In genomic region chr6:85678000-85678601, GRCh38 we compare ENCODE assay signal across 8 cellular contexts. TPM values are rescaled to one million over a fixed set of nuclear protein-coding genes. Genes with fewer than 3 reads are reported as not detected.
DNase-seq lines count a peak whose midpoint lies in the region; ATAC-seq and TF ChIP-seq lines count a peak whose summit lies in the region.

No MANE protein-coding gene starts in this region.

- H3K9ac ChIP-seq in colonic mucosa (ENCODE audit: low read depth in 2 of 2, low read length in 2 of 2) = peak overlapping the region; percentile 78 to 99

- intact Hi-C loops in CD8-positive, alpha-beta T cell (cut with DNase I, micrococcal nuclease) = loop anchor here (1.0 to 10.0 kb wide), 14 partner anchors 8 to 1813 kb away; partner anchors contain the start of genes CEP162 (in 2 of the 2), ZNF292 (in 2 of the 2), CFAP206 (in 1 of the 2) and NT5E (in 1 of the 2)
- intact Hi-C loops in colonic mucosa (cut with DNase I) = loop anchor here (2.0 to 5.0 kb wide), 2 partner anchors 35 to 86 kb away; partner anchors contain the start of genes SNX14 and SYNCRIP

- H3K9me3 Mint-ChIP-seq in CD8-positive, alpha-beta T cell = no peaks in the 10 kb centered on the region

- H3K4me1 Mint-ChIP-seq in CD8-positive, alpha-beta T cell (ENCODE audit: low read depth) = peaks cover 50% of the 10 kb centered on the region

- no peak for DNase-seq in CD8-positive, alpha-beta T cell
- no peak for DNase-seq in MG63
- no peak for DNase-seq in colonic mucosa
- DNase-seq in foreskin melanocyte = no peak
- no peak for DNase-seq in NCI-H510A treated with DMSO at 0.1 percent for 48 hours (lab: John Stamatoyannopoulos, UW)

- no peak for TF ChIP-seq CTCF in CD8-positive, alpha-beta T cell (IDR thresholded peaks at IDR 0.05)
- TF ChIP-seq CTCF in colonic mucosa (IDR thresholded peaks at IDR 0.05) = no peak

- peak overlapping the region; percentile 99 for H3K4me3 Mint-ChIP-seq in CD8-positive, alpha-beta T cell

- H3K36me3 ChIP-seq in CD8-positive, alpha-beta T cell (ENCODE audit: insufficient read depth, low read length) = no peaks in the 10 kb centered on the region
- peaks cover 41% of the 10 kb centered on the region for H3K36me3 ChIP-seq in MG63
- H3K36me3 ChIP-seq in colonic mucosa = no peaks in the 10 kb centered on the region

- H3K4me1 ChIP-seq in CD8-positive, alpha-beta T cell (ENCODE audit: insufficient read depth, low read length) = peaks cover 32% of the 10 kb centered on the region
- H3K4me1 ChIP-seq in colonic mucosa (peaks cover 14% of the 10 kb centered on the region), mononuclear cell (ENCODE audit: insufficient read depth, low read length) (peaks cover 47% of the 10 kb centered on the region)

- peak; percentile 11 for ATAC-seq in CD8-positive, alpha-beta T cell
- no peak for ATAC-seq in HG02642 (IDR thresholded peaks at IDR 0.05; ENCODE audit: poor library complexity, unreplicated experiment)
- ATAC-seq in GM21526 (IDR thresholded peaks at IDR 0.05; ENCODE audit: low FRiP score, unreplicated experiment) = no peak

- H3K4me3 ChIP-seq in CD8-positive, alpha-beta T cell (ENCODE audit: low read depth, low read length) = peak overlapping the region; percentile 98
- H3K4me3 ChIP-seq in MG63 (peak overlapping the region; percentile 86), colonic mucosa (peak overlapping the region; percentile 71), mononuclear cell (ENCODE audit: low read length) (peak overlapping the region; percentile 99)

- H3K27me3 ChIP-seq in CD8-positive, alpha-beta T cell (ENCODE audit: insufficient read depth, low read length) = no peaks in the 10 kb centered on the region
- H3K27me3 ChIP-seq in MG63 (no peaks in the 10 kb centered on the region), colonic mucosa (no peaks in the 10 kb centered on the region), mononuclear cell (ENCODE audit: insufficient read depth, low read length) (no peaks in the 10 kb centered on the region)

- H3K9me3 ChIP-seq in CD8-positive, alpha-beta T cell (ENCODE audit: low read length) = no peaks in the 10 kb centered on the region
- H3K9me3 ChIP-seq in MG63 = no peaks in the 10 kb centered on the region
- H3K9me3 ChIP-seq in colonic mucosa = no peaks in the 10 kb centered on the region
- H3K9me3 ChIP-seq in mononuclear cell (ENCODE audit: low read depth, low read length) = no peaks in the 10 kb centered on the region

- no peaks in the 10 kb centered on the region for H3K27me3 Mint-ChIP-seq in CD8-positive, alpha-beta T cell (ENCODE audit: low read depth)

- H3K27ac Mint-ChIP-seq in CD8-positive, alpha-beta T cell = peak overlapping the region; percentile 96

- CTCF ChIA-PET in CD8-positive, alpha-beta T cell (lab: Charles Lee) = interaction anchor here (0.7 to 3.2 kb wide), 12 partner anchors 8 to 323 kb away, joined by 3 to 28 read pairs (median 6); partner anchors contain the start of gene SYNCRIP

- H3K27ac ChIP-seq in CD8-positive, alpha-beta T cell (ENCODE audit: low read depth, low read length) = peak overlapping the region; percentile 96
- H3K27ac ChIP-seq in colonic mucosa = peak overlapping the region; percentile 84

- H3K36me3 Mint-ChIP-seq in CD8-positive, alpha-beta T cell = peaks cover 48% of the 10 kb centered on the region

- POLR2A ChIA-PET in CD8-positive, alpha-beta T cell (lab: Charles Lee) = interaction anchor here (0.7 to 5.8 kb wide), 31 partner anchors 8 to 1821 kb away, joined by 3 to 475 read pairs (median 5); partner anchors contain the start of genes CEP162, CYB5R4, NT5E and SNX14

RNA-seq across cellular contexts. Expression of gene SYNCRIP, which starts 35.4 kb away (rescaled TPM):
- total RNA-seq in CD8-positive, alpha-beta T cell = 10 to 100 TPM; 64.0 to 64.3 TPM
- total RNA-seq in MG63 (2014; rRNA removed; shearing (Covaris generic); ENCODE audit: low replicate concordance) = 89.9 and 199 TPM in 2 replicates
- total RNA-seq in colonic mucosa (10 to 100 TPM; 87.7 to 99.3 TPM), mononuclear cell (52.4 TPM)
